27 cellular contexts compared by ENCODE assay signal in genomic region chr15:56831467-56831866, GRCh38.
DNase-seq lines count a peak whose midpoint lies in the region; TF ChIP-seq lines count a peak whose summit lies in the region.
"Had no signal": no experiment of that assay in that cellular context is flagged by ENCODE, and none has a peak within 500 bp of the region (broad histone marks: within the 10 kb centered on the region; RNA-seq: fewer than 3 reads in every experiment).

No MANE protein-coding gene starts in this region.

- CTCF ChIA-PET in mammary epithelial cell (lab: Charles Lee; ENCODE audit: low non-redundant PET): no interaction called here

- no peak overlapping the region for H3K4me2 ChIP-seq in OCI-LY1 (ENCODE audit: low read length)
- H3K4me2 ChIP-seq in mammary epithelial cell (ENCODE audit: insufficient read depth, low read depth, low read length): no peak overlapping the region
- H3K4me2 ChIP-seq in mesenchymal stem cell (ENCODE audit: low read length, poor library complexity, severe bottlenecking): no peak overlapping the region

- H3K79me2 ChIP-seq in OCI-LY1 (ENCODE audit: insufficient read depth, low read length) (no peaks in the 10 kb centered on the region), mammary epithelial cell (ENCODE audit: insufficient read depth, low read length) (no peaks in the 10 kb centered on the region)

- H3K4ac ChIP-seq in mesenchymal stem cell (ENCODE audit: low read depth in 1 of 2, low read length in 2 of 2): no peak overlapping the region

- H3K27me3 ChIP-seq in OCI-LY1 (ENCODE audit: insufficient read depth, low read length) (no peaks in the 10 kb centered on the region), mammary epithelial cell (ENCODE audit: insufficient read depth, low read length) (no peaks in the 10 kb centered on the region), mesenchymal stem cell (ENCODE audit: control insufficient read depth in 1 of 2, insufficient read depth in 1 of 2, low read length in 2 of 2) (no peaks in the 10 kb centered on the region)
- H3K27me3 ChIP-seq: cardiac muscle cell, ovary, SJSA1, upper lobe of left lung had no signal

- H3K9ac ChIP-seq in OCI-LY1 (ENCODE audit: low read length): no peak overlapping the region
- H3K9ac ChIP-seq in mammary epithelial cell (ENCODE audit: insufficient read depth, low read length): no peak overlapping the region
- no peak overlapping the region for H3K9ac ChIP-seq in mesenchymal stem cell (ENCODE audit: low read length)

- no peaks in the 10 kb centered on the region for H3F3A ChIP-seq in OCI-LY1 (ENCODE audit: insufficient read depth, low read length)

- H4K20me1 ChIP-seq in OCI-LY1 (ENCODE audit: insufficient read depth, low read length): no peaks in the 10 kb centered on the region
- H4K20me1 ChIP-seq in mammary epithelial cell (ENCODE audit: insufficient read depth, low read length): no peaks in the 10 kb centered on the region

- H2BK5ac ChIP-seq in mesenchymal stem cell (ENCODE audit: low read depth, low read length, poor library complexity, severe bottlenecking): no peak overlapping the region

- H3K4me3 ChIP-seq in OCI-LY1 (ENCODE audit: low read depth, low read length, poor library complexity, severe bottlenecking): no peak overlapping the region
- H3K4me3 ChIP-seq in mammary epithelial cell (replicated peaks in 1 of 3; ENCODE audit: insufficient read depth in 1 of 3, low read depth in 2 of 3, low read length in 3 of 3): no peak overlapping the region
- H3K4me3 ChIP-seq in mesenchymal stem cell (ENCODE audit: insufficient read depth in 1 of 2, low read depth in 1 of 2, low read length in 2 of 2): no peak overlapping the region
- H3K4me3 ChIP-seq: cardiac muscle cell, K562, lower lobe of right lung, mucosa of descending colon, ovary, SJSA1, upper lobe of left lung had no signal

- no peak overlapping the region for H3K27ac ChIP-seq in OCI-LY1 (ENCODE audit: low read depth, low read length, poor library complexity, severe bottlenecking)
- H3K27ac ChIP-seq in mammary epithelial cell (ENCODE audit: insufficient read depth, low read depth, low read length): no peak overlapping the region
- H3K27ac ChIP-seq in mesenchymal stem cell (ENCODE audit: low read length, poor library complexity, severe bottlenecking): no peak overlapping the region
- H3K27ac ChIP-seq: C4-2B, cardiac muscle cell, lower lobe of right lung, ovary, SJSA1 had no signal

- no peak for DNase-seq in mammary epithelial cell
- DNase-seq in mesenchymal stem cell: peak; percentile 18
- DNase-seq in superior temporal gyrus (ENCODE audit: extremely low spot score): peak; percentile 24
- no peak for DNase-seq in kidney glomerular epithelial cell (lab: John Stamatoyannopoulos, UW)
- no peak for DNase-seq in GF-D8 (lab: John Stamatoyannopoulos, UW)
- DNase-seq in activated CD4-positive, alpha-beta T cell treated with anti-CD3 and anti-CD28 coated beads, Interleukin-2, amount 50 U/mL, for 4 hours: no peak
- DNase-seq: activated CD4-positive, alpha-beta T cell treated with anti-CD3 and anti-CD28 coated beads, Interleukin-2, amount 50 U/mL, for 48 hours; activated CD4-positive, CD25-positive, alpha-beta regulatory T cell; activated CD8-positive, alpha-beta memory T cell treated with anti-CD3 and anti-CD28 coated beads, Interleukin-2, amount 50 U/mL, for 4 hours; activated naive CD4-positive, alpha-beta T cell treated with anti-CD3 and anti-CD28 coated beads, Interleukin-2, amount 10 ng/mL, durations not matched to agents 7 days and 5 days; dermis blood vessel endothelial cell; glutamatergic neuron; lower lobe of right lung; NCI-H1105; NCI-H1930; NCI-H69; nephron progenitor cell; stimulated activated CD8-positive, alpha-beta memory T cell treated with anti-CD3 and anti-CD28 coated beads, Interleukin-4, amount 100 ng/mL, for 48 hours; stimulated activated naive CD8-positive, alpha-beta T cell treated with anti-CD3 and anti-CD28 coated beads, Interleukin-15, amount 100 ng/mL, for 72 hours had no signal

- no peaks in the 10 kb centered on the region for H3K9me3 ChIP-seq in OCI-LY1 (ENCODE audit: low read length)
- H3K9me3 ChIP-seq in mammary epithelial cell (replicated peaks; ENCODE audit: insufficient read depth, low read length): no peaks in the 10 kb centered on the region
- no peaks in the 10 kb centered on the region for H3K9me3 ChIP-seq in mesenchymal stem cell (ENCODE audit: control insufficient read depth, low read length)
- H3K9me3 ChIP-seq: lower lobe of right lung, mucosa of descending colon, ovary, SJSA1, upper lobe of left lung had no signal

- TF ChIP-seq CTCF in OCI-LY1 (IDR thresholded peaks at IDR 0.05; ENCODE audit: low read length): no peak
- no peak for TF ChIP-seq CTCF in mammary epithelial cell (conservative IDR thresholded peaks at IDR 0.05 in 1 of 2, IDR thresholded peaks at IDR 0.05 in 1 of 2; ENCODE audit: extremely low read depth in 1 of 2, insufficient read depth in 1 of 2, low read depth in 1 of 2, low read length in 2 of 2)

- H3K18ac ChIP-seq in mesenchymal stem cell (ENCODE audit: low read depth in 1 of 2, low read length in 2 of 2): no peak overlapping the region

- no peak overlapping the region for H2BK15ac ChIP-seq in mesenchymal stem cell (ENCODE audit: low read depth, poor library complexity, severe bottlenecking)

- H3K79me1 ChIP-seq in mesenchymal stem cell (replicated peaks; ENCODE audit: low read length, poor library complexity, severe bottlenecking): no peaks in the 10 kb centered on the region

- in situ Hi-C loops in mammary epithelial cell (cut with MboI; ENCODE audit: low sequenced_read_pairs in 2 of 2): no loop called here

- H3K4me1 ChIP-seq in OCI-LY1 (ENCODE audit: insufficient read depth, low read length, severe bottlenecking) (peaks cover 4% of the 10 kb centered on the region), mammary epithelial cell (ENCODE audit: insufficient read depth, low read length) (no peaks in the 10 kb centered on the region), mesenchymal stem cell (ENCODE audit: control insufficient read depth, insufficient read depth, low read depth, low read length) (peaks cover 1% of the 10 kb centered on the region)
- H3K4me1 ChIP-seq: SJSA1 had no signal

- H2AK5ac ChIP-seq in mesenchymal stem cell (ENCODE audit: low read length, severe bottlenecking): no peak overlapping the region

- H4K91ac ChIP-seq in mesenchymal stem cell (ENCODE audit: low read length): no peak overlapping the region

- H2BK120ac ChIP-seq in mesenchymal stem cell (ENCODE audit: low read depth, low read length): no peak overlapping the region

- H3K36me3 ChIP-seq in OCI-LY1 (ENCODE audit: insufficient read depth, low read length) (no peaks in the 10 kb centered on the region), mammary epithelial cell (ENCODE audit: insufficient read depth, low read length) (no peaks in the 10 kb centered on the region), mesenchymal stem cell (ENCODE audit: control insufficient read depth in 1 of 2, insufficient read depth in 2 of 2, low read depth in 1 of 2, low read length in 2 of 2) (no peaks in the 10 kb centered on the region)
- H3K36me3 ChIP-seq: cardiac muscle cell, lower lobe of right lung, ovary, SJSA1, upper lobe of left lung had no signal

- H3K9me2 ChIP-seq in OCI-LY1 (ENCODE audit: low read depth, low read length): no peaks in the 10 kb centered on the region

- no peak overlapping the region for H3K23ac ChIP-seq in mesenchymal stem cell (ENCODE audit: low read length in 2 of 2)

- dilution Hi-C loops in mammary epithelial cell (cut with HindIII; ENCODE audit: low sequenced_read_pairs): no loop called here

- no peak overlapping the region for H4K8ac ChIP-seq in mesenchymal stem cell (ENCODE audit: low read length)

- BruUV-seq in mammary epithelial cell (replicated peaks; lab: Mats Ljungman, UMichigan): no TSS peak

- intact Hi-C loops in mammary epithelial cell (cut with micrococcal nuclease): no loop called here

- H2BK12ac ChIP-seq in mesenchymal stem cell (ENCODE audit: low read length in 2 of 2): no peak overlapping the region

- H2AFZ ChIP-seq in OCI-LY1 (ENCODE audit: low read length) (peak overlapping the region; percentile 52; the same call in 1 of the 2 replicates), mammary epithelial cell (ENCODE audit: low read depth, low read length) (peak overlapping the region; percentile 69), mesenchymal stem cell (ENCODE audit: low read depth, low read length) (no peak overlapping the region)

- WGBS in mammary epithelial cell (ENCODE audit: low coverage, missing lambda C conversion rate): 100% methylated on average over 1 of the region's 1 CpG
- WGBS in mesenchymal stem cell: 100% methylated on average over 1 of the region's 1 CpG

- H3K14ac ChIP-seq in mesenchymal stem cell (ENCODE audit: low read length in 2 of 2): no peak overlapping the region

Comparison
In these comparisons a context has a peak if more than half of its experiments do, and no peak if none do; other contexts are left out.
1. DNase-seq: peak in mesenchymal stem cell (single experiment) and superior temporal gyrus (single experiment); none in mammary epithelial cell (single experiment), kidney glomerular epithelial cell (single experiment), GF-D8 (single experiment) and activated CD4-positive, alpha-beta T cell treated with anti-CD3 and anti-CD28 coated beads, Interleukin-2, amount 50 U/mL, for 4 hours (0 of 2).